ENCODE assay signal across 8 cellular contexts in the genomic region with DNA sequence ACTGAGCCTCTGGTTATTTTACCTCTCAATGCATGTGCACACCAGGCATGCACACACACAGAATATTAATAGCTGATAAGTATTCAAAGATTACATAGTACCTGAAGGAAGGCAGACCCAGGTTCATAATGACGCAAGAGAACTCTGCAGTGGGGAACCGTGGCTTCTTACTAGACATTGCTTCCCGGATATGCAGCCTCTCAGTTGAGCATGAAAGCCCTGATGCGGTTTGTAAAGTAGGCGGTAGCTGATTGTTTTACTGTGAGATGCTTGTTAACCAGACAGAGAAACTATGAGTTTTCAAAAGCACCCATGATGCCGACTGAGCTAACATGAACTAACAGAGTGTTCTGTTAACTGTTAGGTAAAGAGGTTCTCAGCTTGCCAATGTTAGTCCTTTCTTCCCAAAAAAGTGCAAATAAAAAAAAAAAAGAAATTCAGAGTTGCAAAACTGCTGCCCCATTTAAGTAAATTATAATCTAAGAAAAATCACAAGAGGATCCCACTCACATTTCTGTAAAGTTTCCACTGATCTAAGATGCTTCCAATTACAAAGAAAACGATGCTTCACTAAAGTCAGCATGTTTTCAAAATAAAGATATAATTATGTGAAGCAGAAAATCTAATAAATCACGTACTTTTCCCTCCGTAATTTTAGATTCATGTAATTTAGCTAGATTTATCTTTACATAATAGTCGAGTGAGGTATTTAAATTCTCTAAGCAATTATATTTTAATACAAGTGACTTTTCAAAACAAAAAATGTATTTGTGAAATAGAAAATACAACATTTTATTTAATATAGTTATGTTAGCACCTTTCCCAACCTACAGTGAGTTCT. TPM values are rescaled to one million over a fixed set of nuclear protein-coding genes. Genes with fewer than 3 reads are reported as not detected.
DNase-seq lines count a peak whose midpoint lies in the region; ATAC-seq and TF ChIP-seq lines count a peak whose summit lies in the region.

No MANE protein-coding gene starts in this region.

- H3K27ac Mint-ChIP-seq in osteocyte (ENCODE audit: unreplicated experiment) (no peak overlapping the region), progenitor cell of endocrine pancreas (no peak overlapping the region)

- H3K4me2 ChIP-seq in DND-41 (ENCODE audit: insufficient read depth, low read length): 0 out of 2 replicates have a peak overlapping the region, but pooled peaks have one; percentile 0

- intact Hi-C loops in ascending aorta (cut with DNase I) (no loop called here), colonic mucosa (cut with DNase I) (no loop called here)

- no peaks in the 10 kb centered on the region for H3K79me2 ChIP-seq in DND-41 (ENCODE audit: insufficient read depth, low read length)

- H3K27ac ChIP-seq in DND-41 (ENCODE audit: low read length) (no peak overlapping the region), ascending aorta (no peak overlapping the region), colonic mucosa (no peak overlapping the region)

- H3K9me3 Mint-ChIP-seq in osteocyte (ENCODE audit: unreplicated experiment): no peaks in the 10 kb centered on the region
- no peaks in the 10 kb centered on the region for H3K9me3 Mint-ChIP-seq in progenitor cell of endocrine pancreas (ENCODE audit: low read depth)

- H3K36me3 ChIP-seq in DND-41 (ENCODE audit: insufficient read depth, low read length) (no peaks in the 10 kb centered on the region), ascending aorta (no peaks in the 10 kb centered on the region), colonic mucosa (no peaks in the 10 kb centered on the region)

- H3K4me3 ChIP-seq in DND-41 (ENCODE audit: low read depth in 1 of 2, low read length in 2 of 2) (no peak overlapping the region), ascending aorta (peak overlapping the region; percentile 1 to 68), colonic mucosa (no peak overlapping the region)

- peaks cover 5% of the 10 kb centered on the region for H3K27me3 ChIP-seq in DND-41 (ENCODE audit: insufficient read depth, low read length, poor library complexity)
- peaks cover 5% of the 10 kb centered on the region for H3K27me3 ChIP-seq in ascending aorta
- H3K27me3 ChIP-seq in colonic mucosa: peaks cover 45% of the 10 kb centered on the region

- H3K4me1 Mint-ChIP-seq in osteocyte (ENCODE audit: unreplicated experiment) (peaks cover 25% of the 10 kb centered on the region), progenitor cell of endocrine pancreas (ENCODE audit: low read depth) (peaks cover 6% of the 10 kb centered on the region)

- H3K9ac ChIP-seq in DND-41 (ENCODE audit: low read depth, low read length): no peak overlapping the region
- no peak overlapping the region for H3K9ac ChIP-seq in colonic mucosa (ENCODE audit: low read depth in 2 of 2, low read length in 2 of 2)

- H3K4me1 ChIP-seq in DND-41 (ENCODE audit: insufficient read depth, low read length): peaks cover 34% of the 10 kb centered on the region
- H3K4me1 ChIP-seq in ascending aorta: peaks cover 11 to 18% of the 10 kb centered on the region in 2 donors
- peaks cover 14% of the 10 kb centered on the region for H3K4me1 ChIP-seq in colonic mucosa

- H4K20me1 ChIP-seq in DND-41 (ENCODE audit: insufficient read depth, low read length): no peaks in the 10 kb centered on the region

- DNase-seq in DND-41 (peak; percentile 62), MV-4-11 (lab: John Stamatoyannopoulos, UW) (peak; percentile 20), ascending aorta (ENCODE audit: low spot score in 2 of 2) (no peak), osteocyte (ENCODE audit: extremely low spot score, unreplicated experiment) (no peak), DMS53 treated with DMSO at 0.1 percent for 48 hours (lab: John Stamatoyannopoulos, UW; ENCODE audit: unreplicated experiment) (no peak), colonic mucosa (no peak), progenitor cell of endocrine pancreas (ENCODE audit: low spot score, unreplicated experiment) (no peak)

- H2AFZ ChIP-seq in DND-41 (ENCODE audit: low read depth, low read length): no peak overlapping the region

- no peak for TF ChIP-seq CTCF in DND-41 (IDR thresholded peaks at IDR 0.05; ENCODE audit: borderline replicate concordance, extremely low read depth, low read length, poor library complexity, severe bottlenecking)
- no peak for TF ChIP-seq CTCF in ascending aorta (IDR thresholded peaks at IDR 0.05)
- TF ChIP-seq CTCF in osteocyte (IDR thresholded peaks at IDR 0.05): no peak
- TF ChIP-seq CTCF in colonic mucosa (IDR thresholded peaks at IDR 0.05): no peak
- no peak for TF ChIP-seq CTCF in progenitor cell of endocrine pancreas (IDR thresholded peaks at IDR 0.05; ENCODE audit: unreplicated experiment)

- H3K9me3 ChIP-seq in DND-41 (ENCODE audit: insufficient read depth, low read length, severe bottlenecking): no peaks in the 10 kb centered on the region
- H3K9me3 ChIP-seq in ascending aorta: no peaks in the 10 kb centered on the region
- H3K9me3 ChIP-seq in colonic mucosa: no peaks in the 10 kb centered on the region

- peak; percentile 89 for ATAC-seq in DND-41 (ENCODE audit: insufficient read depth, low read depth)
- no peak for ATAC-seq in HG03442 (IDR thresholded peaks at IDR 0.05; ENCODE audit: unreplicated experiment)

- H3K36me3 Mint-ChIP-seq in osteocyte (ENCODE audit: unreplicated experiment) (no peaks in the 10 kb centered on the region), progenitor cell of endocrine pancreas (ENCODE audit: insufficient read depth) (no peaks in the 10 kb centered on the region)

- H3K27me3 Mint-ChIP-seq in osteocyte (ENCODE audit: unreplicated experiment): peaks cover 28% of the 10 kb centered on the region
- H3K27me3 Mint-ChIP-seq in progenitor cell of endocrine pancreas: peaks cover 85% of the 10 kb centered on the region

- peak overlapping the region; percentile 73 for H3K4me3 Mint-ChIP-seq in osteocyte (ENCODE audit: unreplicated experiment)
- no peak overlapping the region for H3K4me3 Mint-ChIP-seq in progenitor cell of endocrine pancreas (ENCODE audit: low read depth)

RNA-seq across cellular contexts. Expression of gene FLT1, which starts 2.2 kb away (rescaled TPM):
- total RNA-seq in ascending aorta: 46.0 TPM
- 3.4 and 3.8 TPM in 2 replicates for total RNA-seq in osteocyte
- 10 to 100 TPM in 1 of 2 donors, 1 to 10 TPM in 1; 4.7 to 16.6 TPM for total RNA-seq in colonic mucosa
- 0.81 and 1.2 TPM in 2 replicates for total RNA-seq in progenitor cell of endocrine pancreas

Comparison
In these comparisons a context has a peak if more than half of its experiments do, and no peak if none do; other contexts are left out.
1. DNase-seq: peak in DND-41 (single experiment) and MV-4-11 (single experiment); none in ascending aorta (0 of 2), osteocyte (single experiment), DMS53 treated with DMSO at 0.1 percent for 48 hours (single experiment), colonic mucosa (single experiment) and progenitor cell of endocrine pancreas (single experiment).
2. H3K4me3 ChIP-seq: peak in ascending aorta (2 of 2); none in DND-41 (0 of 2) and colonic mucosa (single experiment).